Comparison of ENCODE assay signal across 8 cellular contexts in genomic region chr7:74174606-74175082, GRCh38. TPM values are rescaled to one million over a fixed set of nuclear protein-coding genes. Genes with fewer than 3 reads are reported as not detected.
DNase-seq lines count a peak whose midpoint lies in the region; ATAC-seq and TF ChIP-seq lines count a peak whose summit lies in the region.

No MANE protein-coding gene starts in this region.

- H4K20me1 ChIP-seq in BLaER1 treated with 17β-estradiol and CSF1 and Interleukin-3, amounts not matched to agents 10 nM and 100 nM = peaks cover 50 to 54% (median 53%) of the 10 kb centered on the region in 11 experiments

- H3K36me3 ChIP-seq in BLaER1 treated with 17β-estradiol and CSF1 and Interleukin-3, amounts not matched to agents 10 nM and 100 nM = peaks cover 30 to 40% (median 37%) of the 10 kb centered on the region in 11 experiments

- intact Hi-C loops in left colon (cut with DNase I, micrococcal nuclease) = no loop called here

- peaks cover 53 to 61% (median 56%) of the 10 kb centered on the region in 10 experiments for H3K4me1 ChIP-seq in BLaER1 treated with 17β-estradiol and CSF1 and Interleukin-3, amounts not matched to agents 10 nM and 100 nM

- peak overlapping the region; percentile 83 to 98 (median 94) for H3K4me3 ChIP-seq in BLaER1 treated with 17β-estradiol and CSF1 and Interleukin-3, amounts not matched to agents 10 nM and 100 nM

- peak; percentile 41 for TF ChIP-seq CTCF in chondrocyte (IDR thresholded peaks at IDR 0.05)

- DNase-seq in chondrocyte (ENCODE audit: low spot score) (no peak), left colon (peak; percentile 54 to 56), cerebellar cortex (ENCODE audit: low spot score) (no peak)
- peak; percentile 40 for DNase-seq in stimulated activated CD4-positive, alpha-beta T cell treated with anti-CD3 and anti-CD28 coated beads, Interleukin-4, amount 100 ng/mL, for 24 hours

- peak overlapping the region; percentile 84 to 100 (median 94) for H3K4me2 ChIP-seq in BLaER1 treated with 17β-estradiol and CSF1 and Interleukin-3, amounts not matched to agents 10 nM and 100 nM

- H3K9ac ChIP-seq in BLaER1 treated with 17β-estradiol and CSF1 and Interleukin-3, amounts not matched to agents 10 nM and 100 nM = peak overlapping the region; percentile 98 to 100 (median 99)

- no peaks in the 10 kb centered on the region for H3K9me3 ChIP-seq in BLaER1 treated with 17β-estradiol and CSF1 and Interleukin-3, amounts not matched to agents 10 nM and 100 nM (replicated peaks in 1 of 11)

- ATAC-seq in GM19328 (IDR thresholded peaks at IDR 0.05; ENCODE audit: unreplicated experiment) = peak; percentile 15
- ATAC-seq in HG03439 (IDR thresholded peaks at IDR 0.05; ENCODE audit: unreplicated experiment) = peak; percentile 24
- ATAC-seq in left colon = peak; percentile 22

- peaks cover 43% of the 10 kb centered on the region for H3K4me1 Mint-ChIP-seq in T-helper 1 cell treated with Interleukin-12 subunit alpha and Interleukin-12 subunit beta and Interleukin-4 antibody, amounts not matched to agents 30 μg/mL and 1 μg/mL, for 36 hours (ENCODE audit: low read depth)
- peaks cover 54% of the 10 kb centered on the region for H3K4me1 Mint-ChIP-seq in chondrocyte (ENCODE audit: low read depth)

- H3K4me3 Mint-ChIP-seq in T-helper 1 cell treated with Interleukin-12 subunit alpha and Interleukin-12 subunit beta and Interleukin-4 antibody, amounts not matched to agents 30 μg/mL and 1 μg/mL, for 36 hours = peak overlapping the region; percentile 92
- peak overlapping the region; percentile 80 for H3K4me3 Mint-ChIP-seq in chondrocyte (ENCODE audit: unreplicated experiment)

- H3K9me3 Mint-ChIP-seq in T-helper 1 cell treated with Interleukin-12 subunit alpha and Interleukin-12 subunit beta and Interleukin-4 antibody, amounts not matched to agents 30 μg/mL and 1 μg/mL, for 36 hours = no peaks in the 10 kb centered on the region
- no peaks in the 10 kb centered on the region for H3K9me3 Mint-ChIP-seq in chondrocyte (ENCODE audit: low read depth)

- no peaks in the 10 kb centered on the region for H3K27me3 Mint-ChIP-seq in T-helper 1 cell treated with Interleukin-12 subunit alpha and Interleukin-12 subunit beta and Interleukin-4 antibody, amounts not matched to agents 30 μg/mL and 1 μg/mL, for 36 hours (ENCODE audit: low read depth)
- H3K27me3 Mint-ChIP-seq in chondrocyte (ENCODE audit: low read depth) = no peaks in the 10 kb centered on the region

- H3K27me3 ChIP-seq in BLaER1 treated with 17β-estradiol and CSF1 and Interleukin-3, amounts not matched to agents 10 nM and 100 nM = no peaks in the 10 kb centered on the region

- peak overlapping the region; percentile 90 for H3K27ac Mint-ChIP-seq in T-helper 1 cell treated with Interleukin-12 subunit alpha and Interleukin-12 subunit beta and Interleukin-4 antibody, amounts not matched to agents 30 μg/mL and 1 μg/mL, for 36 hours
- H3K27ac Mint-ChIP-seq in chondrocyte (ENCODE audit: unreplicated experiment) = peak overlapping the region; percentile 88

- peak overlapping the region; percentile 97 to 99 (median 99) for H3K27ac ChIP-seq in BLaER1 treated with 17β-estradiol and CSF1 and Interleukin-3, amounts not matched to agents 10 nM and 100 nM

- peaks cover 19% of the 10 kb centered on the region for H3K36me3 Mint-ChIP-seq in T-helper 1 cell treated with Interleukin-12 subunit alpha and Interleukin-12 subunit beta and Interleukin-4 antibody, amounts not matched to agents 30 μg/mL and 1 μg/mL, for 36 hours (ENCODE audit: low read depth)
- peaks cover 5% of the 10 kb centered on the region for H3K36me3 Mint-ChIP-seq in chondrocyte (ENCODE audit: low read depth)

RNA-seq across cellular contexts. Expression of gene EIF4H, which starts 0.5 kb away (rescaled TPM):
- total RNA-seq in chondrocyte (209 to 219 TPM (median 217 TPM) in 3 replicates), left colon (100 to 1,000 TPM; 250 to 271 TPM)

RNA-seq across cellular contexts. Expression of gene LAT2, which starts 35.2 kb away (rescaled TPM):
- total RNA-seq in chondrocyte = 0.56 to 1.5 TPM (median 1.2 TPM) in 3 replicates
- total RNA-seq in left colon = 1 to 10 TPM; 1.1 to 6.9 TPM

Comparison
In these comparisons a context has a peak if more than half of its experiments do, and no peak if none do; other contexts are left out.
1. DNase-seq: peak in left colon (2 of 2) and stimulated activated CD4-positive, alpha-beta T cell treated with anti-CD3 and anti-CD28 coated beads, Interleukin-4, amount 100 ng/mL, for 24 hours (single experiment); none in chondrocyte (single experiment) and cerebellar cortex (single experiment).
2. Peak in every context shown above with its lines, with median percentiles within 50 percentile points of each other: ATAC-seq.